18 cellular contexts compared by ENCODE assay signal in the genomic region with DNA sequence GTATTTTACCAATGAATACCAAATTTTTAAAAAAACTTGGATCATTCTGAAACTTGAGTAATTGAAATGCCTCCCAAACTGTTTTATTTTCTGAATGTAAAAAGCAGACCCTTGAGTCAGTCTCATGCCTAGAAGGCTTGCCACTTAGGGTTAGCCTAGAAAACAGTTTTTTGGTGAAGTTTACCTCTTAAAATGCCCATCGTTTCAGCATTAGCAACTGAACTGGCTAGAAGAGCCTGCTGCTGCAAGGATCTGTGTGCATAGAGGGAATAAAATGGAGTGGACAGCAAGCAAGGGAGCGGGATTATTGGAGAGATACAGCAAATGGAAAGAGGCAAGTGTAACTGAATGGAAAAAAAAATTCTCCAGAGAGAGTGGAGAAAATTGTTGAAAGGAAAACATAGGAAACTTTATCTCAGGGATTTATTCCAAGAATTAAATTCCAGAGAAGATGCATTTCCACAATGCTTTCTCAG. TPM values are rescaled to one million over a fixed set of nuclear protein-coding genes. Genes with fewer than 3 reads are reported as not detected.
DNase-seq lines count a peak whose midpoint lies in the region; ATAC-seq and TF ChIP-seq lines count a peak whose summit lies in the region.
"Had no signal": no experiment of that assay in that cellular context is flagged by ENCODE, and none has a peak within 500 bp of the region (broad histone marks: within the 10 kb centered on the region; RNA-seq: fewer than 3 reads in every experiment).

No MANE protein-coding gene starts in this region.

- H3K36me3 ChIP-seq in ACC112 (ENCODE audit: insufficient read depth, low read length) (no peaks in the 10 kb centered on the region), HEK293 (ENCODE audit: control insufficient read depth in 2 of 2, insufficient read depth in 1 of 2, low read length in 2 of 2) (no peaks in the 10 kb centered on the region), Panc1 (ENCODE audit: control insufficient read depth, insufficient read depth, low read length) (no peaks in the 10 kb centered on the region)
- H3K36me3 ChIP-seq in CD8-positive, alpha-beta T cell (ENCODE audit: insufficient read depth, low read length): no peaks in the 10 kb centered on the region
- H3K36me3 ChIP-seq: HAP-1 had no signal

- no peaks in the 10 kb centered on the region for H3K4me1 Mint-ChIP-seq in nephron progenitor cell
- H3K4me1 Mint-ChIP-seq in CD8-positive, alpha-beta T cell (ENCODE audit: low read depth): no peaks in the 10 kb centered on the region

- peak overlapping the region; percentile 28 for H2AFZ ChIP-seq in ACC112 (ENCODE audit: low read length, unreplicated experiment)

- CTCF ChIA-PET in HEK293 (lab: Yijun Ruan, JAX): interaction anchor here (1.3 kb wide), 1 partner anchor 133 kb away, joined by 4 read pairs; no protein-coding TSS in a partner anchor
- CTCF ChIA-PET in Panc1 (lab: Charles Lee): no interaction called here
- CTCF ChIA-PET in CD8-positive, alpha-beta T cell (lab: Charles Lee): no interaction called here

- BruUV-seq in Panc1 (replicated peaks; lab: Mats Ljungman, UMichigan): no TSS peak

- H3K4me3 Mint-ChIP-seq in nephron progenitor cell: no peak overlapping the region
- H3K4me3 Mint-ChIP-seq in CD8-positive, alpha-beta T cell: no peak overlapping the region
- H3K4me3 Mint-ChIP-seq: CD4-positive, alpha-beta T cell; IgD-negative memory B cell had no signal

- H3K9me3 ChIP-seq in HEK293 (ENCODE audit: control insufficient read depth, insufficient read depth, low read depth, low read length) (no peaks in the 10 kb centered on the region), Panc1 (ENCODE audit: control insufficient read depth, insufficient read depth, low read depth, low read length) (peaks cover 4% of the 10 kb centered on the region; the same call in 1 of the 2 replicates)
- H3K9me3 ChIP-seq in CD8-positive, alpha-beta T cell (ENCODE audit: low read length): no peaks in the 10 kb centered on the region
- H3K9me3 ChIP-seq: HAP-1 had no signal

- H3K27ac ChIP-seq in ACC112 (ENCODE audit: low read depth, low read length): no peak overlapping the region
- no peak overlapping the region for H3K27ac ChIP-seq in HEK293 (ENCODE audit: extremely low read depth, low read depth, low read length)
- H3K27ac ChIP-seq in Panc1 (ENCODE audit: low read length): peak overlapping the region; percentile 87
- H3K27ac ChIP-seq in CD8-positive, alpha-beta T cell (ENCODE audit: low read depth, low read length): no peak overlapping the region
- H3K27ac ChIP-seq: C4-2B, HL-60 had no signal

- no peak for TF ChIP-seq CTCF in HEK293 (tag by site-specific recombination; IDR thresholded peaks at IDR 0.05)
- TF ChIP-seq CTCF in Panc1 (IDR thresholded peaks at IDR 0.05): no peak
- TF ChIP-seq CTCF in nephron progenitor cell (IDR thresholded peaks at IDR 0.05): no peak
- TF ChIP-seq CTCF in CD8-positive, alpha-beta T cell (IDR thresholded peaks at IDR 0.05): no peak

- in situ Hi-C loops in Panc1 (cut with HindIII; ENCODE audit: low pct_unique_long_range_greater_than_20kb, low sequenced_read_pairs): no loop called here

- POLR2A ChIA-PET in HEK293 (lab: Yijun Ruan, JAX) (no interaction called here), Panc1 (lab: Charles Lee) (no interaction called here)
- POLR2A ChIA-PET in CD8-positive, alpha-beta T cell (lab: Charles Lee): no interaction called here

- H3K27me3 Mint-ChIP-seq in nephron progenitor cell (ENCODE audit: low read depth, poor library complexity): no peaks in the 10 kb centered on the region
- peaks cover 3% of the 10 kb centered on the region for H3K27me3 Mint-ChIP-seq in CD8-positive, alpha-beta T cell (ENCODE audit: low read depth)

- H3K79me2 ChIP-seq in ACC112 (ENCODE audit: control insufficient read depth, insufficient read depth, low read length, unreplicated experiment): no peaks in the 10 kb centered on the region

- intact Hi-C loops in Panc1 (cut with micrococcal nuclease; ENCODE audit: unreplicated experiment): no loop called here
- intact Hi-C loops in CD8-positive, alpha-beta T cell (cut with DNase I, micrococcal nuclease): no loop called here

- peak overlapping the region; percentile 2 for H3K27ac Mint-ChIP-seq in nephron progenitor cell
- H3K27ac Mint-ChIP-seq in CD8-positive, alpha-beta T cell: no peak overlapping the region
- H3K27ac Mint-ChIP-seq: CD4-positive, alpha-beta T cell; IgD-negative memory B cell had no signal

- no peaks in the 10 kb centered on the region for H3K27me3 ChIP-seq in ACC112 (ENCODE audit: insufficient read depth, low read length)
- H3K27me3 ChIP-seq in Panc1 (ENCODE audit: control insufficient read depth, insufficient read depth, low read length): no peaks in the 10 kb centered on the region
- H3K27me3 ChIP-seq in CD8-positive, alpha-beta T cell (ENCODE audit: insufficient read depth, low read length): no peaks in the 10 kb centered on the region

- DNase-seq in Panc1 (ENCODE audit: low read depth, low spot score): no peak
- no peak for DNase-seq in nephron progenitor cell
- no peak for DNase-seq in NCI-H1436 treated with DMSO at 0.1 percent for 48 hours (lab: John Stamatoyannopoulos, UW)
- DNase-seq in CD8-positive, alpha-beta T cell: no peak
- DNase-seq: ACHN; AML-193; CD4-positive, alpha-beta T cell; DMS153; DMS79 treated with DMSO at 0.1 percent for 48 hours; GF-D8; KBM-7 had no signal

- H3K4me1 ChIP-seq in ACC112 (ENCODE audit: control insufficient read depth, insufficient read depth, low read length, unreplicated experiment) (peaks cover 12% of the 10 kb centered on the region), HEK293 (ENCODE audit: control insufficient read depth, insufficient read depth, low read length) (no peaks in the 10 kb centered on the region), Panc1 (ENCODE audit: control insufficient read depth, insufficient read depth, low read length) (peaks cover 71% of the 10 kb centered on the region)
- no peaks in the 10 kb centered on the region for H3K4me1 ChIP-seq in CD8-positive, alpha-beta T cell (ENCODE audit: insufficient read depth, low read length)

- H3K9me3 Mint-ChIP-seq in nephron progenitor cell: no peaks in the 10 kb centered on the region
- H3K9me3 Mint-ChIP-seq in CD8-positive, alpha-beta T cell: no peaks in the 10 kb centered on the region
- H3K9me3 Mint-ChIP-seq: CD4-positive, alpha-beta T cell had no signal

- no peaks in the 10 kb centered on the region for H3K36me3 Mint-ChIP-seq in nephron progenitor cell (ENCODE audit: low read depth)
- no peaks in the 10 kb centered on the region for H3K36me3 Mint-ChIP-seq in CD8-positive, alpha-beta T cell
- H3K36me3 Mint-ChIP-seq: IgD-negative memory B cell had no signal

- no peak for ATAC-seq in Panc1
- no peak for ATAC-seq in CD8-positive, alpha-beta T cell
- ATAC-seq in GM18498 (IDR thresholded peaks at IDR 0.05; ENCODE audit: unreplicated experiment): no peak

- H3K4me3 ChIP-seq in ACC112 (ENCODE audit: low read depth, low read length) (no peak overlapping the region), HEK293 (ENCODE audit: low read depth, low read length) (no peak overlapping the region), Panc1 (ENCODE audit: low read depth in 2 of 2, low read length in 2 of 2) (no peak overlapping the region)
- no peak overlapping the region for H3K4me3 ChIP-seq in CD8-positive, alpha-beta T cell (ENCODE audit: low read depth, low read length)
- H3K4me3 ChIP-seq: HAP-1 had no signal

TF ChIP-seq in HEK293, 187 proteins besides CTCF, POLR2A, EP300 and RAD21:
- TF ChIP-seq PRDM1 (tag by site-specific recombination; IDR thresholded peaks at IDR 0.05): peak; percentile 52
- TF ChIP-seq ZNF10 (tag by site-specific recombination; IDR thresholded peaks at IDR 0.05): no peak
- TF ChIP-seq, protein P1, sequence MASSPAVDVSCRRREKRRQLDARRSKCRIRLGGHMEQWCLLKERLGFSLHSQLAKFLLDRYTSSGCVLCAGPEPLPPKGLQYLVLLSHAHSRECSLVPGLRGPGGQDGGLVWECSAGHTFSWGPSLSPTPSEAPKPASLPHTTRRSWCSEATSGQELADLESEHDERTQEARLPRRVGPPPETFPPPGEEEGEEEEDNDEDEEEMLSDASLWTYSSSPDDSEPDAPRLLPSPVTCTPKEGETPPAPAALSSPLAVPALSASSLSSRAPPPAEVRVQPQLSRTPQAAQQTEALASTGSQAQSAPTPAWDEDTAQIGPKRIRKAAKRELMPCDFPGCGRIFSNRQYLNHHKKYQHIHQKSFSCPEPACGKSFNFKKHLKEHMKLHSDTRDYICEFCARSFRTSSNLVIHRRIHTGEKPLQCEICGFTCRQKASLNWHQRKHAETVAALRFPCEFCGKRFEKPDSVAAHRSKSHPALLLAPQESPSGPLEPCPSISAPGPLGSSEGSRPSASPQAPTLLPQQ (tag by site-specific recombination; IDR thresholded peaks at IDR 0.05): no peak

RNA-seq across cellular contexts. Expression of gene ADGRG6, which starts 40.1 kb away (rescaled TPM):
- 259 TPM for total RNA-seq in Panc1 (2021; ENCODE audit: unreplicated experiment)
- polyA plus RNA-seq in Panc1 (2012; ENCODE audit: insufficient read length): 87.8 TPM
- under 1 TPM; 0.54 to 0.61 TPM for total RNA-seq in CD8-positive, alpha-beta T cell
- polyA plus RNA-seq: IgD-negative memory B cell had no signal

Comparison
In these comparisons a context has a peak if more than half of its experiments do, and no peak if none do; other contexts are left out.
1. RNA of gene ADGRG6, which starts 40.1 kb away (total RNA-seq): 259 TPM in Panc1 (single experiment); 0.54 to 0.61 TPM in CD8-positive, alpha-beta T cell; every median in the first group is over 100 times any median in the second.